In the genomic region with DNA sequence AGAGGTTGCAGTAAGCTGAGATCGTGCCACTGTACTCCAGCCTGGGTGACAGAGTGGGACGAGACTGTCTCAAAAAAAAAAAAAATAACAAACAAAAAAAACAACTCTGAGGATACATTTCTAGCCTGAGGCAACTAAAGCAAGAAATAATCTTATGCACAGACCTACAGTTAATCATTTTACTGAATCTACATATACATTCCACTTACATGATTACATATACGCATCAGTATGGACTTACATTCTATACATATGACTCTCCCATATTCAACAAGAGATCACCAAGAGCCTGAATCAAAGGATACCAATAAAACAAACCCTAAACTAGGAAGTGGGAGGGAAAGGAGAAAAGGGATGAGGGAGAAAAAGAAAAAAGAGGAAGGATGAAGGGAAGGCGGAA, we compare ENCODE assay signal across 10 cellular contexts. TPM values are rescaled to one million over a fixed set of nuclear protein-coding genes. Genes with fewer than 3 reads are reported as not detected.
DNase-seq lines count a peak whose midpoint lies in the region; ATAC-seq and TF ChIP-seq lines count a peak whose summit lies in the region.
"Had no signal": no experiment of that assay in that cellular context is flagged by ENCODE, and none has a peak within 500 bp of the region (broad histone marks: within the 10 kb centered on the region; RNA-seq: fewer than 3 reads in every experiment).

No MANE protein-coding gene starts in this region.

- H3K27ac ChIP-seq in MM.1S (ENCODE audit: low read length) (no peak overlapping the region), neural cell (ENCODE audit: low read length) (no peak overlapping the region)

- no peak for TF ChIP-seq RAD21 in neural cell (conservative IDR thresholded peaks at IDR 0.05)

- H3K4me2 ChIP-seq in MM.1S (ENCODE audit: low read depth, low read length): peak overlapping the region; percentile 85
- no peak overlapping the region for H3K4me2 ChIP-seq in neural cell (ENCODE audit: low read length)

- TF ChIP-seq CTCF in MM.1S (IDR thresholded peaks at IDR 0.05; ENCODE audit: low read length) (no peak), chondrocyte (IDR thresholded peaks at IDR 0.05) (no peak), neural cell (IDR thresholded peaks at IDR 0.05; ENCODE audit: poor library complexity, severe bottlenecking) (no peak)

- H3K36me3 ChIP-seq in MM.1S (replicated peaks; ENCODE audit: insufficient read depth, low read length) (no peaks in the 10 kb centered on the region), neural cell (ENCODE audit: insufficient read depth, low read length) (no peaks in the 10 kb centered on the region)
- H3K36me3 ChIP-seq: neutrophil had no signal

- no peaks in the 10 kb centered on the region for H3K9me2 ChIP-seq in MM.1S (replicated peaks; ENCODE audit: insufficient read depth, low read length)
- no peaks in the 10 kb centered on the region for H3K9me2 ChIP-seq in neural cell (ENCODE audit: insufficient read depth, low read length)

- no peak overlapping the region for H3K9ac ChIP-seq in MM.1S (ENCODE audit: low read length)
- H3K9ac ChIP-seq in neural cell (ENCODE audit: low read length): no peak overlapping the region

- peaks cover 27% of the 10 kb centered on the region for H3K4me1 Mint-ChIP-seq in chondrocyte (ENCODE audit: low read depth)

- no peaks in the 10 kb centered on the region for H3K9me3 Mint-ChIP-seq in chondrocyte (ENCODE audit: low read depth)

- H4K20me1 ChIP-seq in MM.1S (ENCODE audit: insufficient read depth, low read length): no peaks in the 10 kb centered on the region
- no peaks in the 10 kb centered on the region for H4K20me1 ChIP-seq in neural cell (ENCODE audit: insufficient read depth)

- H3F3A ChIP-seq in MM.1S (ENCODE audit: insufficient read depth, low read length) (peaks cover 13% of the 10 kb centered on the region), neural cell (ENCODE audit: insufficient read depth, low read length, poor library complexity, severe bottlenecking) (no peaks in the 10 kb centered on the region)

- H3K4me3 Mint-ChIP-seq in chondrocyte (ENCODE audit: unreplicated experiment): peak overlapping the region; percentile 88

- ATAC-seq in GM19351 (IDR thresholded peaks at IDR 0.05; ENCODE audit: unreplicated experiment): no peak
- no peak for ATAC-seq in GM18505 (IDR thresholded peaks at IDR 0.05; ENCODE audit: unreplicated experiment)
- ATAC-seq in HG02884 (IDR thresholded peaks at IDR 0.05; ENCODE audit: unreplicated experiment): no peak

- H3K79me2 ChIP-seq in MM.1S (ENCODE audit: low read length) (peaks cover 28% of the 10 kb centered on the region), neural cell (replicated peaks; ENCODE audit: insufficient read depth, low read length) (peaks cover 8% of the 10 kb centered on the region)

- peaks cover 7% of the 10 kb centered on the region for H3K36me3 Mint-ChIP-seq in chondrocyte (ENCODE audit: low read depth)

- H3K27me3 Mint-ChIP-seq in chondrocyte (ENCODE audit: low read depth): no peaks in the 10 kb centered on the region

- peak overlapping the region; percentile 29 for H3K27ac Mint-ChIP-seq in chondrocyte (ENCODE audit: unreplicated experiment)

- H2AFZ ChIP-seq in MM.1S (ENCODE audit: low read length) (no peak overlapping the region), neural cell (ENCODE audit: low read depth, low read length) (no peak overlapping the region)

- no peak for TF ChIP-seq POLR2A in GM18505 (IDR thresholded peaks at IDR 0.05; ENCODE audit: borderline replicate concordance, extremely low read depth, insufficient read depth, insufficient read length)

- peaks cover 18% of the 10 kb centered on the region for H3K4me1 ChIP-seq in MM.1S (ENCODE audit: low read length)

- no peaks in the 10 kb centered on the region for H3K27me3 ChIP-seq in MM.1S (replicated peaks; ENCODE audit: insufficient read depth, low read length)
- H3K27me3 ChIP-seq in neural cell (ENCODE audit: insufficient read depth, low read depth, low read length): no peaks in the 10 kb centered on the region
- H3K27me3 ChIP-seq: neutrophil had no signal

- TF ChIP-seq EP300 in neural cell (conservative IDR thresholded peaks at IDR 0.05; ENCODE audit: poor library complexity, severe bottlenecking): no peak

- H3K9me3 ChIP-seq in MM.1S (replicated peaks; ENCODE audit: insufficient read depth, low read length): no peaks in the 10 kb centered on the region
- H3K9me3 ChIP-seq in neural cell (ENCODE audit: low read length): no peaks in the 10 kb centered on the region
- H3K9me3 ChIP-seq: neutrophil had no signal

- peak overlapping the region; percentile 83 for H3K4me3 ChIP-seq in MM.1S (ENCODE audit: low read length)
- peak overlapping the region; percentile 90 for H3K4me3 ChIP-seq in neural cell (ENCODE audit: low read length)

- DNase-seq in EL (peak; percentile 35), MM.1S (no peak), chondrocyte (ENCODE audit: low spot score) (no peak), mesenteric fat pad (ENCODE audit: low spot score) (no peak)
- DNase-seq: NCI-H1694 had no signal

TF ChIP-seq in neural cell, 6 proteins besides CTCF, POLR2A, EP300 and RAD21:
- TF ChIP-seq POLR2AphosphoS5 (IDR thresholded peaks at IDR 0.05) (no peak), TAF1 (IDR thresholded peaks at IDR 0.05; ENCODE audit: low read depth) (no peak), SMC3 (conservative IDR thresholded peaks at IDR 0.05; ENCODE audit: poor library complexity) (no peak)
TF ChIP-seq in neural cell: peak in this region for 0.

RNA-seq across cellular contexts. Expression of a gene that starts 1.1 kb away (rescaled TPM):
- 28.7 to 48.5 TPM (median 30.1 TPM) in 3 replicates for total RNA-seq in chondrocyte
- polyA plus RNA-seq in neural cell: 35.7 and 42.1 TPM in 2 replicates
- 32.1 and 33.7 TPM in 2 replicates for polyA minus RNA-seq in neural cell
- total RNA-seq in mesenteric fat pad: 46.2 TPM

RNA-seq across cellular contexts. Expression of a gene that starts 50.1 kb away (rescaled TPM):
- total RNA-seq in chondrocyte (12.6 to 15.2 TPM (median 14.7 TPM) in 3 replicates), mesenteric fat pad (12.4 TPM)
- polyA plus RNA-seq in neural cell: 1.2 and 1.4 TPM in 2 replicates
- polyA minus RNA-seq in neural cell: 2.9 and 3.6 TPM in 2 replicates

RNA-seq across cellular contexts. Expression of a gene that starts 50.4 kb away (rescaled TPM):
- 14.0 to 14.5 TPM (median 14.0 TPM) in 3 replicates for total RNA-seq in chondrocyte
- polyA plus RNA-seq in neural cell: 12.9 and 13.9 TPM in 2 replicates
- polyA minus RNA-seq in neural cell: 18.1 and 20.2 TPM in 2 replicates
- 12.2 TPM for total RNA-seq in mesenteric fat pad

RNA-seq across cellular contexts. Expression of a gene that starts 58.6 kb away (rescaled TPM):
- 172 to 185 TPM (median 175 TPM) in 3 replicates for total RNA-seq in chondrocyte
- 269 and 322 TPM in 2 replicates for polyA plus RNA-seq in neural cell
- 135 and 165 TPM in 2 replicates for polyA minus RNA-seq in neural cell
- 276 TPM for total RNA-seq in mesenteric fat pad
